10 cellular contexts compared by ENCODE assay signal in the genomic region with DNA sequence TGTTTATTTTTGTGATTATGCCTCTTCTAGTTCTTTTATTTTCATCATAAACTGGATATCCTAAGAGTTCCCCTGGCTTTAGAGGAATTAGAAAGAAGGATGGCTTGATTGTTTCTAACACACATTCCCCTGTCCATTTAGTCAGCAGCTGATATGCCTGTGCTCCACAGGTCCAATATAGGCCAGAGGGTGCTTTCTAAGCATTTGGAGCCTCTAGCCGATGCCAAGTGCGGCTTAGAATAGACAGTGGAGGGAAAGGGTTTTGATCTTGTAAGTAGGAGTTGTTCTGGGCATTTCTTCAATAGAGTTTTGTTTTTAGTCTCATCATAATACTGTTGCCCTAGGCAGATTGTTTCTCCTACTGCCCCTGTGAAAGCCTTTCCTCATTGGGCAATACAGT. TPM values are rescaled to one million over a fixed set of nuclear protein-coding genes. Genes with fewer than 3 reads are reported as not detected.
"Had no signal": no experiment of that assay in that cellular context is flagged by ENCODE, and none has a peak within 500 bp of the region (broad histone marks: within the 10 kb centered on the region; RNA-seq: fewer than 3 reads in every experiment).

No MANE protein-coding gene starts in this region.

- H3K27ac Mint-ChIP-seq: H9, IgD-negative memory B cell had no signal

- H3K4me3 Mint-ChIP-seq: H9, IgD-negative memory B cell had no signal

- H2AFZ ChIP-seq: GM23248 had no signal

- H3K4me3 ChIP-seq: GM23248 had no signal

- H3K36me3 Mint-ChIP-seq: IgD-negative memory B cell had no signal

- H3K27ac ChIP-seq: GM23248, HL-60 had no signal

- H3K9me3 Mint-ChIP-seq: H9, IgD-negative memory B cell had no signal

- DNase-seq: GM23248, GOT3, H9, HCEC 1CT, KG1 had no signal

RNA-seq across cellular contexts. Expression of a gene that starts 6.6 kb away (rescaled TPM):
- total RNA-seq: GM23248, H4, H9, HT1080 had no signal
- polyA plus RNA-seq: GM23248, IgD-negative memory B cell had no signal

RNA-seq across cellular contexts. Expression of a gene that starts 42.5 kb away (rescaled TPM):
- total RNA-seq: GM23248, H4, H9, HepG2, HT1080 had no signal
- polyA plus RNA-seq: GM23248, HepG2, IgD-negative memory B cell had no signal

RNA-seq across cellular contexts. Expression of a gene that starts 50.4 kb away (rescaled TPM):
- total RNA-seq: GM23248, H4, H9 had no signal
- polyA plus RNA-seq: GM23248, IgD-negative memory B cell had no signal
